ENCODE assay signal across 8 cellular contexts in the genomic region with DNA sequence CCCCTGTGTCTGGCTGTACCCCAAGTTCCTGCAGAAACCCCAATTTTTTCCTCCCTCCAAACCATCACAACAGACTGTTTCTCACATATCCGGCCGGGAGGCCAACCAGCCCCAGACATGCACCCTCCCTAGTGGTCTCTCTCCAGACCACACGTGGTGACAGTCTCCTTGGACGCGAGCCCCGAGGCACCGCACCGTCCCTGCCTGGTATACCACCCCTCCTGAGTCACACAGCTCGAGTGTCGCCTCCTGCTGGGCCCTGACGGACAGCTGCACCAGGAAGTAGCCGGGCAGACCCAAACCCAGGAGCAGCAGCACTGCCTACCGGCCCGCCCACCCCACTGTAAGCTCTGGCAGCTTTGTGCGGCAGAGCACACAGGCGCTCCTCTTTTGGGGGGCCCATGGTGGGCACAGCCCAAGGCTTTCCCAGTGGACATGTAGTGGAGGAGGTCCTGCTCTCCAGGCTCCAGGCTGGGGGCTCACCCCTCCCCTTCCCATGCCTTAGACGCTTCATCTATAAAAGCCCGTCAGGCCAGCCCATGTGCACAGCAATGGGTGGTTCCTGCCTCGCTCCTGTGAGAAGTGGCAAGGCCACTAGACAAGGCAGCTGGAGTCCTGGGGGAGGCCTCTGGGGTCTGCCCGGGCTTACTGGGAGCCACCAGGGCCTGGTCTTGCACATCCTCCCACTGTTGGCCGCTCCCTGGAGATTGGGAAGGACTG.
A peak's percentile ranks its signal among the peaks of the same experiment; 100 is the strongest.
DNase-seq lines count a peak whose midpoint lies in the region; ATAC-seq and TF ChIP-seq lines count a peak whose summit lies in the region.

No MANE protein-coding gene starts in this region.

- peaks cover 7 to 98% (median 92%) of the 10 kb centered on the region in 4 donors for H3K4me1 ChIP-seq in tibial artery

- intact Hi-C loops in tibial artery (cut with DNase I; ENCODE audit: low total_unique reads) = no loop called here

- H3K4me3 Mint-ChIP-seq in brain = no peak overlapping the region

- peak overlapping the region; percentile 90 to 96 for H3K27ac ChIP-seq in tibial artery

- H3K4me3 ChIP-seq in tibial artery = no peak overlapping the region

- peaks cover 7% of the 10 kb centered on the region for H3K36me3 Mint-ChIP-seq in brain

- H3K36me3 ChIP-seq in tibial artery = peaks cover 0 to 23% (median 17%) of the 10 kb centered on the region in 3 donors

- ATAC-seq in HG03175 (IDR thresholded peaks at IDR 0.05; ENCODE audit: unreplicated experiment) = no peak

- peak overlapping the region; percentile 52 to 82 (median 63) for H3K27ac Mint-ChIP-seq in brain

- no peaks in the 10 kb centered on the region for H3K9me3 ChIP-seq in tibial artery

- no peaks in the 10 kb centered on the region for H3K27me3 ChIP-seq in tibial artery

- no peaks in the 10 kb centered on the region for H3K27me3 Mint-ChIP-seq in brain

- DNase-seq in GM03348 (ENCODE audit: low spot score) = peak; percentile 55
- DNase-seq in left kidney (ENCODE audit: low read depth, low spot score) = peak; percentile 71
- peak; percentile 51 to 87 for DNase-seq in tibial artery
- no peak for DNase-seq in DMS114 treated with DMSO at 0.1 percent for 48 hours (lab: John Stamatoyannopoulos, UW; ENCODE audit: unreplicated experiment)
- DNase-seq in activated CD4-positive, alpha-beta T cell treated with anti-CD3 and anti-CD28 coated beads, Interleukin-2, amount 50 U/mL, for 48 hours = no peak

- H3K4me1 Mint-ChIP-seq in brain = peaks cover 85% of the 10 kb centered on the region

- no peaks in the 10 kb centered on the region for H3K9me3 Mint-ChIP-seq in brain

- TF ChIP-seq CTCF in LNCAP (IDR thresholded peaks at IDR 0.05) = peak; percentile 29; the same call in 1 of the 2 replicates
- TF ChIP-seq CTCF in brain (conservative IDR thresholded peaks at IDR 0.05) = no peak
- TF ChIP-seq CTCF in tibial artery (IDR thresholded peaks at IDR 0.05) = no peak

Comparison
In these comparisons a context has a peak if more than half of its experiments do, and no peak if none do; other contexts are left out.
1. DNase-seq: peak in GM03348 (single experiment), left kidney (single experiment) and tibial artery (2 of 2); none in DMS114 treated with DMSO at 0.1 percent for 48 hours (single experiment) and activated CD4-positive, alpha-beta T cell treated with anti-CD3 and anti-CD28 coated beads, Interleukin-2, amount 50 U/mL, for 48 hours (0 of 2).